ENCODE assay signal across 8 cellular contexts in genomic region chr16:2603165-2604015, GRCh38.
A peak's percentile ranks its signal among the peaks of the same experiment; 100 is the strongest.
DNase-seq lines count a peak whose midpoint lies in the region; ATAC-seq and TF ChIP-seq lines count a peak whose summit lies in the region.

No MANE protein-coding gene starts in this region.

- H2AFZ ChIP-seq in PC-9 = peak overlapping the region; percentile 87

- TF ChIP-seq CTCF in Calu3 (IDR thresholded peaks at IDR 0.05; ENCODE audit: unreplicated experiment) = no peak
- TF ChIP-seq CTCF in PC-9 (conservative IDR thresholded peaks at IDR 0.05) = no peak
- peak in 2 of 3 experiments; percentile 6 to 24 for TF ChIP-seq CTCF in esophagus muscularis mucosa (IDR thresholded peaks at IDR 0.05)

- no peaks in the 10 kb centered on the region for H3K27me3 ChIP-seq in PC-9 (ENCODE audit: insufficient read depth, low read depth)
- no peaks in the 10 kb centered on the region for H3K27me3 ChIP-seq in esophagus muscularis mucosa
- H3K27me3 ChIP-seq in muscle layer of colon (ENCODE audit: control insufficient read depth in 1 of 2, insufficient read depth in 2 of 2, low read length in 2 of 2) = no peaks in the 10 kb centered on the region

- peak overlapping the region; percentile 71 for H3K9ac ChIP-seq in muscle layer of colon (ENCODE audit: low read length)

- H3K4me1 ChIP-seq in PC-9 (replicated peaks; ENCODE audit: insufficient read depth) (peaks cover 7% of the 10 kb centered on the region), esophagus muscularis mucosa (peaks cover 8 to 22% (median 16%) of the 10 kb centered on the region in 4 donors), muscle layer of colon (ENCODE audit: insufficient read depth, low read length) (no peaks in the 10 kb centered on the region)

- H3K27ac Mint-ChIP-seq in Calu3 (ENCODE audit: unreplicated experiment) = peak overlapping the region; percentile 98

- intact Hi-C loops in Calu3 (cut with micrococcal nuclease; ENCODE audit: unreplicated experiment) (no loop called here), PC-9 (cut with micrococcal nuclease; ENCODE audit: unreplicated experiment) (loop anchor here (10.0 kb wide), 1 partner anchor 559 kb away; the partner anchor contains the start of genes NTHL1 and TSC2), esophagus muscularis mucosa (cut with DNase I) (no loop called here)

- peaks cover 8% of the 10 kb centered on the region; the same call in 1 of the 2 replicates for H4K20me1 ChIP-seq in PC-9 (ENCODE audit: insufficient read depth)

- CTCF ChIA-PET in Calu3 (lab: Charles Lee) = interaction anchor here (0.6 kb wide), 3 partner anchors 14 to 547 kb away, joined by 3 to 4 read pairs (median 4); no protein-coding TSS in a partner anchor
- CTCF ChIA-PET in PC-9 (lab: Charles Lee) = no interaction called here

- WGBS in esophagus muscularis mucosa = under 1% methylated on average over 35 of the region's 58 CpGs

- no peaks in the 10 kb centered on the region for H3K9me2 ChIP-seq in PC-9 (ENCODE audit: insufficient read depth)

- H3K9me3 Mint-ChIP-seq in Calu3 (ENCODE audit: low read depth, unreplicated experiment) = no peaks in the 10 kb centered on the region
- no peaks in the 10 kb centered on the region for H3K9me3 Mint-ChIP-seq in activated T-cell treated with anti-CD3 and anti-CD28 coated beads, Interleukin-2, amount 50 U/mL, for 4 hours

- peak; percentile 75 for TF ChIP-seq POLR2A in esophagus muscularis mucosa (IDR thresholded peaks at IDR 0.05; ENCODE audit: low read depth)

- peak; percentile 49 for ATAC-seq in GM21526 (IDR thresholded peaks at IDR 0.05; ENCODE audit: low FRiP score, unreplicated experiment)
- peak; percentile 77 to 81 for ATAC-seq in activated T-cell treated with anti-CD3 and anti-CD28 coated beads, Interleukin-2, amount 50 U/mL, for 4 hours

- H3K27me3 Mint-ChIP-seq in Calu3 (ENCODE audit: unreplicated experiment) = no peaks in the 10 kb centered on the region
- H3K27me3 Mint-ChIP-seq in activated T-cell treated with anti-CD3 and anti-CD28 coated beads, Interleukin-2, amount 50 U/mL, for 4 hours (ENCODE audit: low read depth) = no peaks in the 10 kb centered on the region

- H3K4me2 ChIP-seq in PC-9 = peak overlapping the region; percentile 73

- POLR2A ChIA-PET in PC-9 (lab: Charles Lee; ENCODE audit: unreplicated experiment) = interaction anchor here (0.7 to 1.1 kb wide), 2 partner anchors 79 to 431 kb away, joined by 4 to 5 read pairs; partner anchors contain the start of gene KCTD5

- H3K9me3 ChIP-seq in PC-9 (ENCODE audit: insufficient read depth, low read depth) (no peaks in the 10 kb centered on the region), esophagus muscularis mucosa (no peaks in the 10 kb centered on the region), muscle layer of colon (ENCODE audit: low read length) (no peaks in the 10 kb centered on the region)

- H3K36me3 ChIP-seq in PC-9 (ENCODE audit: low read depth) = no peaks in the 10 kb centered on the region
- peaks cover 6 to 19% (median 10%) of the 10 kb centered on the region in 4 donors for H3K36me3 ChIP-seq in esophagus muscularis mucosa
- H3K36me3 ChIP-seq in muscle layer of colon (ENCODE audit: insufficient read depth, low read length) = peaks cover 7% of the 10 kb centered on the region

- H3F3A ChIP-seq in PC-9 (ENCODE audit: insufficient read depth, low read depth) = peaks cover 6% of the 10 kb centered on the region; the same call in 1 of the 2 replicates

- H3K4me3 Mint-ChIP-seq in Calu3 (ENCODE audit: low read depth, unreplicated experiment) = peak overlapping the region; percentile 99
- peak overlapping the region; percentile 97 for H3K4me3 Mint-ChIP-seq in activated T-cell treated with anti-CD3 and anti-CD28 coated beads, Interleukin-2, amount 50 U/mL, for 4 hours

- H3K36me3 Mint-ChIP-seq in Calu3 (ENCODE audit: insufficient read depth, unreplicated experiment) = peaks cover 26% of the 10 kb centered on the region
- H3K36me3 Mint-ChIP-seq in activated T-cell treated with anti-CD3 and anti-CD28 coated beads, Interleukin-2, amount 50 U/mL, for 4 hours (ENCODE audit: insufficient read depth) = peaks cover 10% of the 10 kb centered on the region

- H3K4me3 ChIP-seq in Jurkat, Clone E6-1 (ENCODE audit: low read length) = peak overlapping the region; percentile 98
- peak overlapping the region; percentile 79 for H3K4me3 ChIP-seq in PC-9
- H3K4me3 ChIP-seq in esophagus muscularis mucosa = peak overlapping the region; percentile 78 to 98 (median 94)
- H3K4me3 ChIP-seq in muscle layer of colon (ENCODE audit: low read depth in 1 of 2, low read length in 2 of 2) = peak overlapping the region; percentile 85 to 89

- no TSS peak for BruUV-seq in Calu3 (replicated peaks; lab: Mats Ljungman, UMichigan)
- BruUV-seq in PC-9 (replicated peaks; lab: Mats Ljungman, UMichigan) = TSS peak; percentile 62

- H3K27ac ChIP-seq in PC-9 (peak overlapping the region; percentile 56), esophagus muscularis mucosa (replicated peaks in 1 of 4) (peak overlapping the region; percentile 69 to 80 (median 78)), muscle layer of colon (ENCODE audit: low read depth, low read length) (peak overlapping the region; percentile 28)

- no peak for TF ChIP-seq EP300 in esophagus muscularis mucosa (IDR thresholded peaks at IDR 0.05)

- H3K79me2 ChIP-seq in PC-9 (ENCODE audit: low read depth) = peaks cover 32% of the 10 kb centered on the region

- DNase-seq in Calu3 (peak; percentile 99), PC-9 (peak; percentile 92 to 98), esophagus muscularis mucosa (ENCODE audit: extremely low spot score) (peak; percentile 98)
- DNase-seq in Jurkat, Clone E6-1 (ENCODE audit: low read depth, low spot score) = peak; percentile 76
- peak; percentile 73 for DNase-seq in activated T-cell treated with anti-CD3 and anti-CD28 coated beads, Interleukin-2, amount 50 U/mL, for 4 hours
- peak; percentile 94 for DNase-seq in stimulated activated CD8-positive, alpha-beta memory T cell treated with anti-CD3 and anti-CD28 coated beads, Interleukin-4, amount 100 ng/mL, for 48 hours

- H3K4me1 Mint-ChIP-seq in Calu3 (ENCODE audit: low read depth, unreplicated experiment) = no peaks in the 10 kb centered on the region
- H3K4me1 Mint-ChIP-seq in activated T-cell treated with anti-CD3 and anti-CD28 coated beads, Interleukin-2, amount 50 U/mL, for 4 hours (ENCODE audit: low read depth) = peaks cover 22% of the 10 kb centered on the region

Comparison
In these comparisons a context has a peak if more than half of its experiments do, and no peak if none do; other contexts are left out.
1. Peak in every context shown above with its lines: DNase-seq, ATAC-seq, H3K4me3 ChIP-seq and H3K27ac ChIP-seq.
2. CTCF ChIP-seq: peak in esophagus muscularis mucosa (2 of 3); none in Calu3 (single experiment) and PC-9 (single experiment).
3. H3K27ac ChIP-seq: peak in every context shown above with its lines; median percentile 78 in esophagus muscularis mucosa; 56 in PC-9; 28 in muscle layer of colon.